In the genomic region with DNA sequence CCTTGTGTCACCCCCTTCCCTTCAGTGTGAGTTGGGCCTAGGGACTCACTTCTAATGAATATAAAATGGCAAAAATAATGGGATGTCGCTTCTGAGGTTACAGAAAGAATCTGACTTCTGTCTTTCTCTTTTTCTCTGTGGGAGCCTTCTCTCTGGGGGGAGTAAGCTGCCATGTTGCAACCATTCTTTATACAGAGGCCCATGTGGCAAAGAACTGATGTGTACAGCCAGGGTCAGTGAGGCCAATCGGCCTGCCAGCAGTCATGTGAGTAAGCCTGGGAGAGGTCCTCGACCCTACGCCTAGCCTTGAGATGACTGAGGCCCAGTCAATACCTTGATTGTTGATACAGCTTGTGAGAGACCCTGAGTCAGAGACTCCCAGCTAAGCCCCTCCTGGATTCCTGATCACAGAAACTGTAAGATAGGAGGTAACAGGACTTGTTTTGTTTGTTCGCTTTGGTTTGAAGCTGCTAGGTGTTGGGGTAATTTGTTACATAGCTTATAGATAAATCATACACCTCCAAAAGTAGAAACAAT, we compare ENCODE assay signal across 2 cellular contexts.
TF ChIP-seq lines count a peak whose summit lies in the region.

No MANE protein-coding gene starts in this region.

TF ChIP-seq in SK-N-SH, 30 proteins besides CTCF, POLR2A, EP300 and RAD21 (continued from another document):
- TF ChIP-seq, protein P1, sequence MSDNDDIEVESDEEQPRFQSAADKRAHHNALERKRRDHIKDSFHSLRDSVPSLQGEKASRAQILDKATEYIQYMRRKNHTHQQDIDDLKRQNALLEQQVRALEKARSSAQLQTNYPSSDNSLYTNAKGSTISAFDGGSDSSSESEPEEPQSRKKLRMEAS (IDR thresholded peaks at IDR 0.05; ENCODE audit: low read depth), result no peak
- TF ChIP-seq FOXJ3 (CRISPR knock-in tag; IDR thresholded peaks at IDR 0.05) (no peak), CHD2 (IDR thresholded peaks at IDR 0.05; ENCODE audit: low read length, partially characterized antibody) (no peak), MXI1 (IDR thresholded peaks at IDR 0.05; ENCODE audit: low read depth, low read length) (no peak), POLR2AphosphoS5 (IDR thresholded peaks at IDR 0.05; ENCODE audit: low read depth, low read length) (no peak), TCF12 (IDR thresholded peaks at IDR 0.05) (no peak), SIN3A (IDR thresholded peaks at IDR 0.05; ENCODE audit: borderline replicate concordance, low read depth, low read length) (no peak)
- TF ChIP-seq, protein P2, sequence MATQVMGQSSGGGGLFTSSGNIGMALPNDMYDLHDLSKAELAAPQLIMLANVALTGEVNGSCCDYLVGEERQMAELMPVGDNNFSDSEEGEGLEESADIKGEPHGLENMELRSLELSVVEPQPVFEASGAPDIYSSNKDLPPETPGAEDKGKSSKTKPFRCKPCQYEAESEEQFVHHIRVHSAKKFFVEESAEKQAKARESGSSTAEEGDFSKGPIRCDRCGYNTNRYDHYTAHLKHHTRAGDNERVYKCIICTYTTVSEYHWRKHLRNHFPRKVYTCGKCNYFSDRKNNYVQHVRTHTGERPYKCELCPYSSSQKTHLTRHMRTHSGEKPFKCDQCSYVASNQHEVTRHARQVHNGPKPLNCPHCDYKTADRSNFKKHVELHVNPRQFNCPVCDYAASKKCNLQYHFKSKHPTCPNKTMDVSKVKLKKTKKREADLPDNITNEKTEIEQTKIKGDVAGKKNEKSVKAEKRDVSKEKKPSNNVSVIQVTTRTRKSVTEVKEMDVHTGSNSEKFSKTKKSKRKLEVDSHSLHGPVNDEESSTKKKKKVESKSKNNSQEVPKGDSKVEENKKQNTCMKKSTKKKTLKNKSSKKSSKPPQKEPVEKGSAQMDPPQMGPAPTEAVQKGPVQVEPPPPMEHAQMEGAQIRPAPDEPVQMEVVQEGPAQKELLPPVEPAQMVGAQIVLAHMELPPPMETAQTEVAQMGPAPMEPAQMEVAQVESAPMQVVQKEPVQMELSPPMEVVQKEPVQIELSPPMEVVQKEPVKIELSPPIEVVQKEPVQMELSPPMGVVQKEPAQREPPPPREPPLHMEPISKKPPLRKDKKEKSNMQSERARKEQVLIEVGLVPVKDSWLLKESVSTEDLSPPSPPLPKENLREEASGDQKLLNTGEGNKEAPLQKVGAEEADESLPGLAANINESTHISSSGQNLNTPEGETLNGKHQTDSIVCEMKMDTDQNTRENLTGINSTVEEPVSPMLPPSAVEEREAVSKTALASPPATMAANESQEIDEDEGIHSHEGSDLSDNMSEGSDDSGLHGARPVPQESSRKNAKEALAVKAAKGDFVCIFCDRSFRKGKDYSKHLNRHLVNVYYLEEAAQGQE (IDR thresholded peaks at IDR 0.05; ENCODE audit: low read depth, low read length), result no peak
TF ChIP-seq in SK-N-SH: peak in this region for 0.

TF ChIP-seq in SK-N-SH treated with all-trans-retinoic acid at 6 μM for 48 hours, 23 proteins besides CTCF, POLR2A, EP300 and RAD21:
- TF ChIP-seq POU6F1 (CRISPR knock-in tag; IDR thresholded peaks at IDR 0.05; ENCODE audit: borderline replicate concordance, low read depth), result no peak
- TF ChIP-seq, protein P3, sequence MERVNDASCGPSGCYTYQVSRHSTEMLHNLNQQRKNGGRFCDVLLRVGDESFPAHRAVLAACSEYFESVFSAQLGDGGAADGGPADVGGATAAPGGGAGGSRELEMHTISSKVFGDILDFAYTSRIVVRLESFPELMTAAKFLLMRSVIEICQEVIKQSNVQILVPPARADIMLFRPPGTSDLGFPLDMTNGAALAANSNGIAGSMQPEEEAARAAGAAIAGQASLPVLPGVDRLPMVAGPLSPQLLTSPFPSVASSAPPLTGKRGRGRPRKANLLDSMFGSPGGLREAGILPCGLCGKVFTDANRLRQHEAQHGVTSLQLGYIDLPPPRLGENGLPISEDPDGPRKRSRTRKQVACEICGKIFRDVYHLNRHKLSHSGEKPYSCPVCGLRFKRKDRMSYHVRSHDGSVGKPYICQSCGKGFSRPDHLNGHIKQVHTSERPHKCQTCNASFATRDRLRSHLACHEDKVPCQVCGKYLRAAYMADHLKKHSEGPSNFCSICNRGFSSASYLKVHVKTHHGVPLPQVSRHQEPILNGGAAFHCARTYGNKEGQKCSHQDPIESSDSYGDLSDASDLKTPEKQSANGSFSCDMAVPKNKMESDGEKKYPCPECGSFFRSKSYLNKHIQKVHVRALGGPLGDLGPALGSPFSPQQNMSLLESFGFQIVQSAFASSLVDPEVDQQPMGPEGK (CRISPR knock-in tag; IDR thresholded peaks at IDR 0.05; ENCODE audit: borderline replicate concordance), result no peak
- TF ChIP-seq SNAI2 (CRISPR knock-in tag; IDR thresholded peaks at IDR 0.05), result no peak
- no peak for TF ChIP-seq ZFP30 (CRISPR knock-in tag; IDR thresholded peaks at IDR 0.05)
- TF ChIP-seq CSDC2 (CRISPR knock-in tag; IDR thresholded peaks at IDR 0.05), result no peak
- no peak for TF ChIP-seq ISL1 (CRISPR knock-in tag; IDR thresholded peaks at IDR 0.05)
- no peak for TF ChIP-seq ARNTL (CRISPR knock-in tag; IDR thresholded peaks at IDR 0.05; ENCODE audit: borderline replicate concordance, low read depth)
- no peak for TF ChIP-seq ZC3H10 (CRISPR knock-in tag; IDR thresholded peaks at IDR 0.05)
- no peak for TF ChIP-seq OSR1 (CRISPR knock-in tag; IDR thresholded peaks at IDR 0.05)
- TF ChIP-seq TOX (CRISPR knock-in tag; IDR thresholded peaks at IDR 0.05; ENCODE audit: borderline replicate concordance), result no peak
- TF ChIP-seq ZNF8 (CRISPR knock-in tag; IDR thresholded peaks at IDR 0.05), result no peak
